In the genomic region with DNA sequence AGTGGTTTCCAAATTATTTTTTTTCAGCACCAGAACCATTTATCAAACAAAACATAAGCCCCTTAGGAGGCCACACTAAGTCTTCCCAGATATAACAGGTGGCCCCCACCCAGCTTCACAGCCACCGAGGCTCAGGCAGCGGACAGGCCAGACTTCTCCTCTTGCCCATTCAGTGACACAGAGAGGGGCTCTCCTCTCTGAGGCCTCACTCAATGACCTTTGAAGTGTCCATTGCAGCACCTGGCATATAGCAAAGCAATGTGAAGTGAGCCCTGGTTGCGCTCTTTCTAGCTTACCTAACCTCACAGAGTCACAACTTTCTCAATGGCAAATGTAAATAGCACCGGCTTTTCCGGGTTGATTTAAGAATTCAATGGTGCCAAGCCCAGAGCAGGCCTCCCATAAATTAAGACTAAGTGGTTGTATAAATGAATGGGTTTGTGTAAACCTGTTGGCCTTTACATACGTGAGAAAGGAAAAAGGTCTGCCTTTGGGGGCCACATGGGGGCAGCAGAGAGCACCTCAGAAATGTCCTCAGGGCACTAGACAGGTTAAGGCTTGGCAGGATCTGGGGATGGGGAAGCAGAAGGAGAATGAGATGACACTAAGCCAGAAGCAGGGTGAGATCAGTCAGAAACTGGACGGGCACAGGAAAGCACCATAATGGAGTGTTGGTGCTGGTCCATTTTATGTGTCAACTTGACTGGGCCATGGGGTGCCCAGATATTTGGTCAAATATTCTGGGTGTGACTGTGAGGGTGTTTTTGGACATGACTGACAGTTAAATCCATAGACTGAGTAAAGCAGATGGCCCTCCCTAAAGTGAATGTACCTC, we compare ENCODE assay signal across 8 cellular contexts. TPM values are rescaled to one million over a fixed set of nuclear protein-coding genes. Genes with fewer than 3 reads are reported as not detected.
DNase-seq lines count a peak whose midpoint lies in the region; ATAC-seq and TF ChIP-seq lines count a peak whose summit lies in the region.

No MANE protein-coding gene starts in this region.

- H3K36me3 Mint-ChIP-seq in mesothelial cell of epicardium, result no peaks in the 10 kb centered on the region
- H3K36me3 Mint-ChIP-seq in CD8-positive, alpha-beta memory T cell, result no peaks in the 10 kb centered on the region

- H3K9me3 ChIP-seq in RWPE2 (ENCODE audit: severe bottlenecking), result no peaks in the 10 kb centered on the region
- H3K9me3 ChIP-seq in colonic mucosa, result no peaks in the 10 kb centered on the region
- no peaks in the 10 kb centered on the region for H3K9me3 ChIP-seq in CD8-positive, alpha-beta memory T cell (ENCODE audit: low read length)

- intact Hi-C loops in colonic mucosa (cut with DNase I), result loop anchor here (5.0 kb wide), 1 partner anchor 72 kb away; no protein-coding TSS in a partner anchor

- H3K4me1 ChIP-seq in RWPE2 (ENCODE audit: insufficient read depth, poor library complexity, severe bottlenecking) (no peaks in the 10 kb centered on the region), colonic mucosa (no peaks in the 10 kb centered on the region)
- H3K4me1 ChIP-seq in CD8-positive, alpha-beta memory T cell (ENCODE audit: insufficient read depth, low read length), result no peaks in the 10 kb centered on the region

- DNase-seq in DMS 273 (lab: John Stamatoyannopoulos, UW; ENCODE audit: unreplicated experiment) (peak; percentile 64), DMS 273 treated with DMSO at 0.1 percent for 48 hours (lab: John Stamatoyannopoulos, UW) (no peak), HT1080 (ENCODE audit: low read depth) (peak; percentile 41), RWPE2 (ENCODE audit: low spot score) (no peak), colonic mucosa (peak; percentile 61), mesothelial cell of epicardium (ENCODE audit: low spot score in 2 of 2, unreplicated experiment in 2 of 2) (no peak), middle frontal gyrus (ENCODE audit: extremely low spot score, low spot score) (no peak)
- no peak for DNase-seq in CD8-positive, alpha-beta memory T cell

- no peak overlapping the region for H3K4me3 Mint-ChIP-seq in mesothelial cell of epicardium
- H3K4me3 Mint-ChIP-seq in CD8-positive, alpha-beta memory T cell, result no peak overlapping the region

- H3K27ac ChIP-seq in RWPE2 (ENCODE audit: poor library complexity, severe bottlenecking) (no peak overlapping the region), colonic mucosa (no peak overlapping the region)
- no peak overlapping the region for H3K27ac ChIP-seq in CD8-positive, alpha-beta memory T cell (ENCODE audit: low read depth, low read length)

- H3K27me3 ChIP-seq in RWPE2 (ENCODE audit: insufficient read depth, poor library complexity, severe bottlenecking) (no peaks in the 10 kb centered on the region), colonic mucosa (no peaks in the 10 kb centered on the region)
- no peaks in the 10 kb centered on the region for H3K27me3 ChIP-seq in CD8-positive, alpha-beta memory T cell (ENCODE audit: insufficient read depth, low read length, poor library complexity, severe bottlenecking)

- CTCF ChIA-PET in CD8-positive, alpha-beta memory T cell (lab: Charles Lee), result no interaction called here

- H3K4me1 Mint-ChIP-seq in mesothelial cell of epicardium, result no peaks in the 10 kb centered on the region
- no peaks in the 10 kb centered on the region for H3K4me1 Mint-ChIP-seq in CD8-positive, alpha-beta memory T cell

- H3K4me3 ChIP-seq in RWPE2 (ENCODE audit: severe bottlenecking) (no peak overlapping the region), colonic mucosa (no peak overlapping the region)
- H3K4me3 ChIP-seq in CD8-positive, alpha-beta memory T cell (ENCODE audit: low read length), result no peak overlapping the region

- H3K36me3 ChIP-seq in RWPE2 (ENCODE audit: low read depth) (no peaks in the 10 kb centered on the region), colonic mucosa (no peaks in the 10 kb centered on the region)
- no peaks in the 10 kb centered on the region for H3K36me3 ChIP-seq in CD8-positive, alpha-beta memory T cell (ENCODE audit: insufficient read depth, low read length)

- no peak overlapping the region for H3K9ac ChIP-seq in colonic mucosa (ENCODE audit: low read depth in 2 of 2, low read length in 2 of 2)

- POLR2A ChIA-PET in CD8-positive, alpha-beta memory T cell (lab: Charles Lee), result no interaction called here

- peaks cover 31% of the 10 kb centered on the region for H3K27me3 Mint-ChIP-seq in mesothelial cell of epicardium (ENCODE audit: low read depth)
- H3K27me3 Mint-ChIP-seq in CD8-positive, alpha-beta memory T cell, result peaks cover 10 to 18% of the 10 kb centered on the region in 2 donors

- ATAC-seq in RWPE2 (ENCODE audit: low read depth), result peak; percentile 78

- H3K9me3 Mint-ChIP-seq in mesothelial cell of epicardium, result peaks cover 10% of the 10 kb centered on the region
- no peaks in the 10 kb centered on the region for H3K9me3 Mint-ChIP-seq in CD8-positive, alpha-beta memory T cell

- no peak overlapping the region for H3K27ac Mint-ChIP-seq in mesothelial cell of epicardium
- no peak overlapping the region for H3K27ac Mint-ChIP-seq in CD8-positive, alpha-beta memory T cell

- TF ChIP-seq CTCF in RWPE2 (IDR thresholded peaks at IDR 0.05; ENCODE audit: poor library complexity, severe bottlenecking) (peak; percentile 83), colonic mucosa (IDR thresholded peaks at IDR 0.05) (peak; percentile 60), mesothelial cell of epicardium (IDR thresholded peaks at IDR 0.05; ENCODE audit: unreplicated experiment) (peak; percentile 61)

RNA-seq across cellular contexts. Expression of a gene that starts 59.1 kb away (rescaled TPM):
- total RNA-seq in HT1080 (2014; rRNA removed; shearing (Covaris generic)), result not detected in 2 replicates
- polyA plus RNA-seq in HT1080 (2015; cell fraction: cytosol; rRNA removed), result not detected in 2 replicates
- polyA plus RNA-seq in HT1080 (2015; cell fraction: nucleus; rRNA removed), result not detected in 2 replicates
- total RNA-seq in colonic mucosa (under 1 TPM in 1 of 2 donors, not detected in 1; 0.35 TPM), mesothelial cell of epicardium (0.18 to 0.43 TPM (median 0.22 TPM) in 3 replicates)
- total RNA-seq in CD8-positive, alpha-beta memory T cell, result not detected
- polyA plus RNA-seq in CD8-positive, alpha-beta memory T cell, result not detected

Comparison
In these comparisons a context has a peak if more than half of its experiments do, and no peak if none do; other contexts are left out.
1. DNase-seq: peak in DMS 273 (single experiment), HT1080 (single experiment) and colonic mucosa (single experiment); none in DMS 273 treated with DMSO at 0.1 percent for 48 hours (single experiment), RWPE2 (single experiment), mesothelial cell of epicardium (0 of 2), CD8-positive, alpha-beta memory T cell (0 of 5) and middle frontal gyrus (single experiment).
2. Peak in every context shown above with its lines, with median percentiles within 50 percentile points of each other: CTCF ChIP-seq.